ENCODE assay signal across 9 cellular contexts in genomic region chr20:57433658-57434389, GRCh38. TPM values are rescaled to one million over a fixed set of nuclear protein-coding genes. Genes with fewer than 3 reads are reported as not detected.
DNase-seq lines count a peak whose midpoint lies in the region; ATAC-seq and TF ChIP-seq lines count a peak whose summit lies in the region.
"Had no signal": no experiment of that assay in that cellular context is flagged by ENCODE, and none has a peak within 500 bp of the region (broad histone marks: within the 10 kb centered on the region; RNA-seq: fewer than 3 reads in every experiment).

No MANE protein-coding gene starts in this region.

- peak overlapping the region; percentile 71 for H3K4me3 ChIP-seq in CD8-positive, alpha-beta memory T cell (ENCODE audit: low read length)
- no peak overlapping the region for H3K4me3 ChIP-seq in MM.1S (ENCODE audit: low read length)
- H3K4me3 ChIP-seq in naive thymus-derived CD4-positive, alpha-beta T cell (ENCODE audit: low read length), result no peak overlapping the region

- no peaks in the 10 kb centered on the region for H3K27me3 Mint-ChIP-seq in CD8-positive, alpha-beta memory T cell
- peaks cover 2% of the 10 kb centered on the region for H3K27me3 Mint-ChIP-seq in activated T-helper 2 cell treated with anti-CD3 and anti-CD28 coated beads, Interferon-gamma antibody, Interleukin-2, Interleukin-4, amounts not matched to agents 10 μg/mL and 5 μg/mL and 100 μg/mL, durations not matched to agents 14 hours and 24 hours and 36 hours (ENCODE audit: low read depth)
- peaks cover 0 to 7% (median 0%) of the 10 kb centered on the region in 5 donors for H3K27me3 Mint-ChIP-seq in naive thymus-derived CD4-positive, alpha-beta T cell

- POLR2A ChIA-PET in CD8-positive, alpha-beta memory T cell (lab: Charles Lee), result interaction anchor here (1.4 to 3.1 kb wide), 4 partner anchors 35 to 45 kb away, joined by 7 to 20 read pairs (median 10); partner anchors contain the start of gene RBM38
- POLR2A ChIA-PET in naive thymus-derived CD4-positive, alpha-beta T cell (lab: Charles Lee), result interaction anchor here (1.0 to 6.7 kb wide), 10 partner anchors 10 to 194 kb away, joined by 3 to 120 read pairs (median 6); partner anchors contain the start of gene RBM38

- H3K9me3 ChIP-seq in CD8-positive, alpha-beta memory T cell (ENCODE audit: low read length), result no peaks in the 10 kb centered on the region
- H3K9me3 ChIP-seq in MM.1S (replicated peaks; ENCODE audit: insufficient read depth, low read length), result no peaks in the 10 kb centered on the region
- no peaks in the 10 kb centered on the region for H3K9me3 ChIP-seq in naive thymus-derived CD4-positive, alpha-beta T cell (ENCODE audit: control insufficient read depth in 2 of 3, low read length in 3 of 3)

- no peaks in the 10 kb centered on the region for H3K9me2 ChIP-seq in MM.1S (replicated peaks; ENCODE audit: insufficient read depth, low read length)

- H3K27me3 ChIP-seq in CD8-positive, alpha-beta memory T cell (ENCODE audit: insufficient read depth, low read length, poor library complexity, severe bottlenecking), result no peaks in the 10 kb centered on the region
- H3K27me3 ChIP-seq in MM.1S (replicated peaks; ENCODE audit: insufficient read depth, low read length), result no peaks in the 10 kb centered on the region
- no peaks in the 10 kb centered on the region for H3K27me3 ChIP-seq in naive thymus-derived CD4-positive, alpha-beta T cell (ENCODE audit: control insufficient read depth in 2 of 2, insufficient read depth in 2 of 2, low read length in 2 of 2)

- peak overlapping the region in 6 of 7 donors; percentile 60 to 81 (median 72) for H3K4me3 Mint-ChIP-seq in CD8-positive, alpha-beta memory T cell
- no peak overlapping the region for H3K4me3 Mint-ChIP-seq in activated T-helper 2 cell treated with anti-CD3 and anti-CD28 coated beads, Interferon-gamma antibody, Interleukin-2, Interleukin-4, amounts not matched to agents 10 μg/mL and 5 μg/mL and 100 μg/mL, durations not matched to agents 14 hours and 24 hours and 36 hours (ENCODE audit: low read depth)
- H3K4me3 Mint-ChIP-seq in naive thymus-derived CD4-positive, alpha-beta T cell, result peak overlapping the region; percentile 58 to 94 (median 78)

- peak overlapping the region; percentile 79 to 97 (median 91) for H3K27ac Mint-ChIP-seq in CD8-positive, alpha-beta memory T cell
- H3K27ac Mint-ChIP-seq in activated T-helper 2 cell treated with anti-CD3 and anti-CD28 coated beads, Interferon-gamma antibody, Interleukin-2, Interleukin-4, amounts not matched to agents 10 μg/mL and 5 μg/mL and 100 μg/mL, durations not matched to agents 14 hours and 24 hours and 36 hours, result peak overlapping the region; percentile 75
- peak overlapping the region; percentile 60 to 95 (median 90) for H3K27ac Mint-ChIP-seq in naive thymus-derived CD4-positive, alpha-beta T cell

- ATAC-seq in naive thymus-derived CD4-positive, alpha-beta T cell, result peak; percentile 39
- ATAC-seq in GM18907 (IDR thresholded peaks at IDR 0.05; ENCODE audit: unreplicated experiment) (no peak), GM18861 (IDR thresholded peaks at IDR 0.05; ENCODE audit: unreplicated experiment) (no peak), HG03175 (IDR thresholded peaks at IDR 0.05; ENCODE audit: unreplicated experiment) (no peak)
- ATAC-seq: SK-N-SH treated with all-trans-retinoic acid at 6 μM for 48 hours had no signal

- no peaks in the 10 kb centered on the region for H3K36me3 Mint-ChIP-seq in CD8-positive, alpha-beta memory T cell
- no peaks in the 10 kb centered on the region for H3K36me3 Mint-ChIP-seq in activated T-helper 2 cell treated with anti-CD3 and anti-CD28 coated beads, Interferon-gamma antibody, Interleukin-2, Interleukin-4, amounts not matched to agents 10 μg/mL and 5 μg/mL and 100 μg/mL, durations not matched to agents 14 hours and 24 hours and 36 hours (ENCODE audit: low read depth)
- H3K36me3 Mint-ChIP-seq in naive thymus-derived CD4-positive, alpha-beta T cell, result peaks cover 0 to 15% (median 0%) of the 10 kb centered on the region in 5 donors

- CTCF ChIA-PET in CD8-positive, alpha-beta memory T cell (lab: Charles Lee), result interaction anchor here (1.7 to 8.1 kb wide), 6 partner anchors 21 to 62 kb away, joined by 4 to 67 read pairs (median 9); no protein-coding TSS in a partner anchor
- CTCF ChIA-PET in naive thymus-derived CD4-positive, alpha-beta T cell (lab: Charles Lee), result interaction anchor here (1.6 to 5.1 kb wide), 5 partner anchors 35 to 62 kb away, joined by 4 to 44 read pairs (median 14); no protein-coding TSS in a partner anchor

- peak overlapping the region; percentile 62 for H2AFZ ChIP-seq in MM.1S (ENCODE audit: low read length)

- peaks cover 0 to 2% (median 0%) of the 10 kb centered on the region in 5 donors for H3K9me3 Mint-ChIP-seq in CD8-positive, alpha-beta memory T cell
- H3K9me3 Mint-ChIP-seq in activated T-helper 2 cell treated with anti-CD3 and anti-CD28 coated beads, Interferon-gamma antibody, Interleukin-2, Interleukin-4, amounts not matched to agents 10 μg/mL and 5 μg/mL and 100 μg/mL, durations not matched to agents 14 hours and 24 hours and 36 hours, result no peaks in the 10 kb centered on the region
- peaks cover 0 to 4% (median 0%) of the 10 kb centered on the region in 11 donors for H3K9me3 Mint-ChIP-seq in naive thymus-derived CD4-positive, alpha-beta T cell

- no peaks in the 10 kb centered on the region for H3K36me3 ChIP-seq in CD8-positive, alpha-beta memory T cell (ENCODE audit: insufficient read depth, low read length)
- H3K36me3 ChIP-seq in MM.1S (replicated peaks; ENCODE audit: insufficient read depth, low read length), result no peaks in the 10 kb centered on the region
- H3K36me3 ChIP-seq in naive thymus-derived CD4-positive, alpha-beta T cell (ENCODE audit: control insufficient read depth in 2 of 3, insufficient read depth in 3 of 3, low read length in 3 of 3), result no peaks in the 10 kb centered on the region

- 0 out of 2 replicates have a peak, but pooled peaks cover 4% of the 10 kb centered on the region for H3F3A ChIP-seq in MM.1S (ENCODE audit: insufficient read depth, low read length)

- H3K27ac ChIP-seq in CD8-positive, alpha-beta memory T cell (ENCODE audit: low read depth, low read length), result peak overlapping the region; percentile 66
- peak overlapping the region; percentile 81; the same call in 1 of the 2 replicates for H3K27ac ChIP-seq in MM.1S (ENCODE audit: low read length)
- H3K27ac ChIP-seq in naive thymus-derived CD4-positive, alpha-beta T cell (ENCODE audit: low read depth, low read length), result peak overlapping the region; percentile 59

- peaks cover 49 to 68% (median 64%) of the 10 kb centered on the region in 3 donors for H3K4me1 Mint-ChIP-seq in CD8-positive, alpha-beta memory T cell
- H3K4me1 Mint-ChIP-seq in activated T-helper 2 cell treated with anti-CD3 and anti-CD28 coated beads, Interferon-gamma antibody, Interleukin-2, Interleukin-4, amounts not matched to agents 10 μg/mL and 5 μg/mL and 100 μg/mL, durations not matched to agents 14 hours and 24 hours and 36 hours (ENCODE audit: low read depth), result peaks cover 48% of the 10 kb centered on the region
- H3K4me1 Mint-ChIP-seq in naive thymus-derived CD4-positive, alpha-beta T cell, result peaks cover 49 to 77% (median 72%) of the 10 kb centered on the region in 7 donors

- H3K9ac ChIP-seq in MM.1S (ENCODE audit: low read length), result no peak overlapping the region

- peak in 2 of 5 donors; percentile 40 to 54 for DNase-seq in CD8-positive, alpha-beta memory T cell
- no peak for DNase-seq in MM.1S
- peak; percentile 28 for DNase-seq in activated T-helper 2 cell treated with anti-CD3 and anti-CD28 coated beads, Interferon-gamma antibody, Interleukin-2, Interleukin-4, amounts not matched to agents 10 μg/mL and 5 μg/mL and 100 μg/mL, durations not matched to agents 14 hours and 24 hours and 36 hours (ENCODE audit: low spot score)
- DNase-seq in naive thymus-derived CD4-positive, alpha-beta T cell, result peak in 2 of 9 donors; percentile 15 to 22
- DNase-seq in NCI-H1105 (lab: John Stamatoyannopoulos, UW), result no peak

- peaks cover 62% of the 10 kb centered on the region for H3K4me1 ChIP-seq in CD8-positive, alpha-beta memory T cell (ENCODE audit: insufficient read depth, low read length)
- peaks cover 33% of the 10 kb centered on the region for H3K4me1 ChIP-seq in MM.1S (ENCODE audit: low read length)
- H3K4me1 ChIP-seq in naive thymus-derived CD4-positive, alpha-beta T cell (ENCODE audit: control insufficient read depth in 2 of 2, insufficient read depth in 2 of 2, low read length in 2 of 2), result peaks cover 45 to 55% of the 10 kb centered on the region in 2 donors

- no peak overlapping the region for H3K4me2 ChIP-seq in MM.1S (ENCODE audit: low read depth, low read length)

- no peaks in the 10 kb centered on the region for H3K79me2 ChIP-seq in MM.1S (ENCODE audit: low read length)

- no peak for TF ChIP-seq CTCF in MM.1S (IDR thresholded peaks at IDR 0.05; ENCODE audit: low read length)

- no peaks in the 10 kb centered on the region for H4K20me1 ChIP-seq in MM.1S (ENCODE audit: insufficient read depth, low read length)

- intact Hi-C loops in activated T-helper 2 cell treated with anti-CD3 and anti-CD28 coated beads, Interferon-gamma antibody, Interleukin-2, Interleukin-4, amounts not matched to agents 10 μg/mL and 5 μg/mL and 100 μg/mL, durations not matched to agents 14 hours and 24 hours and 36 hours (cut with micrococcal nuclease), result loop anchor here (2.0 kb wide), 1 partner anchor 35 kb away; no protein-coding TSS in a partner anchor
- intact Hi-C loops in naive thymus-derived CD4-positive, alpha-beta T cell (cut with micrococcal nuclease), result loop anchor here (1.0 to 10.0 kb wide), 8 partner anchors 17 to 185 kb away; no protein-coding TSS in a partner anchor

RNA-seq across cellular contexts. Expression of gene RBM38, which starts 42.6 kb away (rescaled TPM):
- total RNA-seq in CD8-positive, alpha-beta memory T cell, result 100 to 1,000 TPM; 101 to 107 TPM
- polyA plus RNA-seq in CD8-positive, alpha-beta memory T cell, result 94.4 TPM
- 88.9 and 89.5 TPM in 2 replicates for total RNA-seq in activated T-helper 2 cell treated with anti-CD3 and anti-CD28 coated beads, Interferon-gamma antibody, Interleukin-2, Interleukin-4, amounts not matched to agents 10 μg/mL and 5 μg/mL and 100 μg/mL, durations not matched to agents 14 hours and 24 hours and 36 hours
- total RNA-seq in naive thymus-derived CD4-positive, alpha-beta T cell, result 100 to 1,000 TPM in 4 of 5 experiments, 10 to 100 TPM in 1; 70.6 to 260 (median 127) TPM
- 100 to 1,000 TPM in 1 of 2 donors, 10 to 100 TPM in 1; 63.0 to 129 TPM for polyA plus RNA-seq in naive thymus-derived CD4-positive, alpha-beta T cell
